1 cellular context compared by ENCODE assay signal in the genomic region with DNA sequence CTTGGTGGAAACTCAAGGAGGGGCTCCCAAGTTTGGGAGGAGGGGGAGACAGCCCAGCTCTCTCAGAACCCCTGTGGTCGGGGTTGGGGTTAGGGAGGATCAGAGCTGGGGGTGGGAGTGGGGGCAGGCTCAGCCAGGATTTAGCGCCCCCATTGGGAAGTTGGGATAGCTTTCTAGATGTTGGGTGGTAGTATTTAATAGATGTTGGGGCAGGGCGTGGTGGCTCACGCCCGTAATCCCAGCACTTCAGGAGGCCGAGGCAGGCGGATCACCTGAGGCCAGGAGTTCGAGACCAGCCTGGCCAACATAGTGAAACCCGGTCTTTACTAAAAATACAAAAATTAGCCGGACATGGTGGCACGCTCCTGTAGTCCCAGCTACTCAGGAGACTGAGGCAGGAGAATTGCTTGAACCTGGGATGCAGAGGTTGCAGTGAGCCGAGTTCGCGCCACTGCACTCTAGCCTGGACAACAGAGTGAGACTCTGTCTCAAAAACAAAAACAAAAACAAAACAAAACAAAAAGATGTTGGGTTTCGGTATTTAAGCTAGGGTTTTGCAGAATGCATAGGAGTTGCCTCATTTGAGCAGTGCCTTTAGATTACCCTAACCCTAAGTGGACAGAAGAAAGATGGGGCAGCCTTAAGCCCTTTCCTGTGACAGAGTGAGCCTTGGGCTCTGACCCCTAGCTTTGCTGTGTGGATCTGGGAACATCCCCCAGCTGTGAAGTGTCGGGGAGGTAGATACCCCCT.
TF ChIP-seq lines count a peak whose summit lies in the region.

No MANE protein-coding gene starts in this region.

TF ChIP-seq in HCT116, 20 proteins besides CTCF, POLR2A, EP300 and RAD21:
- TF ChIP-seq CBX3 (IDR thresholded peaks at IDR 0.05; ENCODE audit: low read depth): peak; percentile 38; the same call in 1 of the 2 replicates
